Comparison of ENCODE assay signal across 8 cellular contexts in the genomic region with DNA sequence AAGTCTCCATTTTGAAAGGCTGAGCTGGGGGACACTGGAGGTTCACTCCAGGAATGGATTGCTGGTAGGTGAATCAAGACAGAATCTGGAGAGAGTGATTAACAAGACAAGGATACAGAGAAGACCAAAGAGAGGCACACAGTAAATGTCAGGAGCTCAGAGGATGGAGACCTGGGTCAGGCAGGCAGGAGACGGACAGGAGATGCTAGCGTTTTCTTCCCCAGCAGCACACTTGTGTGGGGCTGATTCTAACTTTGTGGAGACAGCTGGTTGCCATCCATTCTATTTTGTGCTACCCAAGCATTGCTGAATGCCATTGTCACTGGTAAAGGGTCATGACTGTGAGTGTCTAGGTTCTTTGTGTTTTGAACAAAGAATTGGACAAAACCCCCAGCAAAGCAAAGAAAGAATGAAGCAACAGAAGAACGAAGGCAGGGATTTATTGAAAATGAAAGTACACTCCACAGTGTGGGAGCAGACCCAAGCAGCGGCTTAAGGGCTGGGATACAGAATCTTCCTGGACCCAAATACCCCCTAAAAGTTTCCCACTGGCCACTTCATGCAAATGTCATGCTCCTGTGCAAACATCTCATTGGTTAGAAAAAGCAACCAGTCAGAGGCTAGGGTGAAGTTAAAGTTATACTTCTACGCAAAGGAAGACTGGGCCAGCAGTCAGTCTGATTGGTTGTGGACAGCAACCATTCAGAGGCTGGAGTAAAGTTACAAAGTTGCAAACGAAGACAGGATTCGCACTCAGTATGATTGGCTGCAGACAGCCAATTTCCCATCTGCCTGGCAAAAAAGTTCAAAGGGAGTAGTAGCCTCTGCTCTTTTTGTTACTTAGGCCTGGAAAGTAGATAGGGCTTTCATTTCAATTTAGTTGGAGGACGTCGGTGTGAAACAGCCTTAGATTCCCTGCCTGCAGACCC. TPM values are rescaled to one million over a fixed set of nuclear protein-coding genes. Genes with fewer than 3 reads are reported as not detected.
DNase-seq lines count a peak whose midpoint lies in the region; ATAC-seq and TF ChIP-seq lines count a peak whose summit lies in the region.

No MANE protein-coding gene starts in this region.

- no peaks in the 10 kb centered on the region for H3K27me3 Mint-ChIP-seq in mesothelial cell of epicardium (ENCODE audit: low read depth)

- H3K27me3 ChIP-seq in dorsolateral prefrontal cortex: no peaks in the 10 kb centered on the region

- H3K36me3 Mint-ChIP-seq in mesothelial cell of epicardium: peaks cover 2% of the 10 kb centered on the region

- intact Hi-C loops in Right ventricle myocardium inferior (cut with DNase I): no loop called here
- intact Hi-C loops in cardiac septum (cut with DNase I): no loop called here
- intact Hi-C loops in dorsolateral prefrontal cortex (cut with DNase I): no loop called here

- H3K27ac ChIP-seq in dorsolateral prefrontal cortex: peak overlapping the region in 7 of 59 donors; percentile 30 to 62 (median 36)

- peak overlapping the region in 57 of 59 donors; percentile 0 to 61 (median 42) for H3K4me3 ChIP-seq in dorsolateral prefrontal cortex

- peak overlapping the region; percentile 70 for H3K27ac Mint-ChIP-seq in mesothelial cell of epicardium

- H3K4me3 Mint-ChIP-seq in mesothelial cell of epicardium: no peak overlapping the region

- DNase-seq in Right ventricle myocardium inferior (ENCODE audit: missing footprints) (no peak), cardiac septum (ENCODE audit: low spot score) (no peak), dorsolateral prefrontal cortex (no peak), mesothelial cell of epicardium (ENCODE audit: low spot score in 2 of 2, unreplicated experiment in 2 of 2) (no peak), 8988T (no peak), NCI-H1105 (lab: John Stamatoyannopoulos, UW) (no peak), NOMO-1 (lab: John Stamatoyannopoulos, UW; ENCODE audit: unreplicated experiment in 2 of 2) (no peak)
- no peak for DNase-seq in activated CD8-positive, alpha-beta memory T cell treated with anti-CD3 and anti-CD28 coated beads for 24 hours

- no peaks in the 10 kb centered on the region for H3K9me3 Mint-ChIP-seq in mesothelial cell of epicardium

- no peak for TF ChIP-seq CTCF in dorsolateral prefrontal cortex (IDR thresholded peaks at IDR 0.05 in 54 of 56, conservative IDR thresholded peaks at IDR 0.05 in 2 of 56; ENCODE audit: low read depth in 1 of 56, partially characterized antibody in 56 of 56)
- TF ChIP-seq CTCF in mesothelial cell of epicardium (IDR thresholded peaks at IDR 0.05; ENCODE audit: unreplicated experiment): no peak

- peak; percentile 78 for ATAC-seq in Right ventricle myocardium inferior

- H3K4me1 Mint-ChIP-seq in mesothelial cell of epicardium: peaks cover 84% of the 10 kb centered on the region

RNA-seq across cellular contexts. Expression of gene PTK7, which starts 17.5 kb away (rescaled TPM):
- 1.7 TPM for total RNA-seq in Right ventricle myocardium inferior
- total RNA-seq in cardiac septum: 2.7 TPM
- total RNA-seq in dorsolateral prefrontal cortex: 10 to 100 TPM in 100 of 120 experiments, 1 to 10 TPM in 20; 5.8 to 26.2 (median 13.0) TPM
- total RNA-seq in mesothelial cell of epicardium: 303 to 313 TPM (median 308 TPM) in 3 replicates

RNA-seq across cellular contexts. Expression of gene KLC4, which starts 34.2 kb away (rescaled TPM):
- 30.0 TPM for total RNA-seq in Right ventricle myocardium inferior
- total RNA-seq in cardiac septum: 31.1 TPM
- 10 to 100 TPM; 39.5 to 88.4 (median 59.1) TPM for total RNA-seq in dorsolateral prefrontal cortex
- 61.9 to 69.2 TPM (median 69.0 TPM) in 3 replicates for total RNA-seq in mesothelial cell of epicardium

RNA-seq across cellular contexts. Expression of gene MRPL2, which starts 34.4 kb away (rescaled TPM):
- 99.7 TPM for total RNA-seq in Right ventricle myocardium inferior
- total RNA-seq in cardiac septum: 76.4 TPM
- total RNA-seq in dorsolateral prefrontal cortex: 10 to 100 TPM; 30.1 to 96.7 (median 58.0) TPM
- 50.5 to 55.5 TPM (median 54.9 TPM) in 3 replicates for total RNA-seq in mesothelial cell of epicardium

RNA-seq across cellular contexts. Expression of gene CUL7, which starts 40.0 kb away (rescaled TPM):
- total RNA-seq in Right ventricle myocardium inferior (7.3 TPM), cardiac septum (11.0 TPM), dorsolateral prefrontal cortex (10 to 100 TPM in 119 of 120 experiments, 1 to 10 TPM in 1; 9.9 to 23.3 (median 17.8) TPM), mesothelial cell of epicardium (88.0 to 90.9 TPM (median 90.6 TPM) in 3 replicates)

Comparison
In these comparisons a context has a peak if more than half of its experiments do, and no peak if none do; other contexts are left out.
1. RNA of gene PTK7, which starts 17.5 kb away (total RNA-seq): 303 to 313 TPM in mesothelial cell of epicardium; 5.8 to 26.2 TPM in dorsolateral prefrontal cortex, 2.7 TPM in cardiac septum (single experiment) and 1.7 TPM in Right ventricle myocardium inferior (single experiment); every median in the first group is over 10 times any median in the second.